12 cellular contexts compared by ENCODE assay signal in the genomic region with DNA sequence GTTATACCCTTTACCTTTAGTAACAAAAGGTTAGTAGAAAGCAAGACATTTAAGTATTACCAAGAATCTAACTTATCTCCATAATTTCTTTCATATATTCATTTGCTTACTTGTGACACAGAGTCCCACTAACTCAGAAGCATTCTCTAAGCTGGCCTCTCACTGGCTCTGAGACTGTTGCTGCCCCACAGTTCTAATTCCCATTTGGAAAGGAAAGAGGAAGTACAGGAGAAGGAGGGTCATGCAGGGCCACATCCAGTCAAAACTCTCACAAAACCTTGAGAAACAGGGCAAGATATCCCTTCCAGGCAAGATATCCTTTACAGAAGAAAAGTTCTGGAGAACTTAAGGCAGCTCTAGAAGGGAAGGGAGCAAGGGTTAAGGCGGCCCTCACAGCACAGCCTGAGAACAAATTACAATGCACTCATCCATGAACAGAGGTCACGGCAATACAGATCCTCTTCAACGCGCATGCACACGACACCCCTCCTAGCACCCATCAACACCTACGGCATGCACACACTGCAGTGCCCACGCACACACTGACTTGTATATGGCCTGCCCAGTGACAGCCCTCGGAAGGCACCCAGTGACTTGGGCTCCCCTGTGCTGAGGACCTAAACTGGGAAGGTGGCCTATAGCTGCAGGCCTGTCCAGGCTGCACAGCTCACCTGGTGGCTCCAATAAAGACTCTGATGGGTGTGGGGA. TPM values are rescaled to one million over a fixed set of nuclear protein-coding genes. Genes with fewer than 3 reads are reported as not detected.
DNase-seq lines count a peak whose midpoint lies in the region; ATAC-seq and TF ChIP-seq lines count a peak whose summit lies in the region.
"Had no signal": no experiment of that assay in that cellular context is flagged by ENCODE, and none has a peak within 500 bp of the region (broad histone marks: within the 10 kb centered on the region; RNA-seq: fewer than 3 reads in every experiment).

No MANE protein-coding gene starts in this region.

- no peak for TF ChIP-seq CTCF in smooth muscle cell (IDR thresholded peaks at IDR 0.05; ENCODE audit: borderline replicate concordance, insufficient read depth, poor library complexity, severe bottlenecking)
- no peak for TF ChIP-seq CTCF in A673 (conservative IDR thresholded peaks at IDR 0.05; ENCODE audit: low read depth, low read length)

- H3K4me3 ChIP-seq in smooth muscle cell (no peak overlapping the region), A673 (ENCODE audit: low read depth, low read length, poor library complexity, severe bottlenecking) (no peak overlapping the region)
- H3K4me3 ChIP-seq: cardiac muscle cell, gastroesophageal sphincter, uterus had no signal

- CTCF ChIA-PET in A673 (lab: Charles Lee) = no interaction called here

- H3K27me3 ChIP-seq in smooth muscle cell (ENCODE audit: low read depth) (no peaks in the 10 kb centered on the region), A673 (replicated peaks; ENCODE audit: insufficient read depth, low read depth, low read length, poor library complexity) (no peaks in the 10 kb centered on the region)
- H3K27me3 ChIP-seq: cardiac muscle cell, gastroesophageal sphincter, uterus had no signal

- WGBS in smooth muscle cell (ENCODE audit: low lambda C conversion rate) = 89% methylated on average over 8 of the region's 8 CpGs

- H3K27ac ChIP-seq in smooth muscle cell (ENCODE audit: low read depth) = no peak overlapping the region
- H3K27ac ChIP-seq in A673 (ENCODE audit: low read depth, low read length, poor library complexity, severe bottlenecking) = no peak overlapping the region
- H3K27ac ChIP-seq: cardiac muscle cell, gastroesophageal sphincter, uterus had no signal

- DNase-seq in germinal center (ENCODE audit: low spot score) (peak; percentile 54), NCI-H1092 treated with DMSO at 0.1 percent for 48 hours (lab: John Stamatoyannopoulos, UW) (no peak), NCI-H1436 (lab: John Stamatoyannopoulos, UW) (no peak), smooth muscle cell (lab: John Stamatoyannopoulos, UW; ENCODE audit: unreplicated experiment) (no peak), A673 (ENCODE audit: low spot score) (no peak)
- DNase-seq: NCI-H1694, uterus had no signal

- H3K36me3 ChIP-seq in smooth muscle cell (ENCODE audit: low read depth) = peaks cover 9% of the 10 kb centered on the region
- H3K36me3 ChIP-seq in A673 (ENCODE audit: insufficient read depth, low read length, poor library complexity, severe bottlenecking) = no peaks in the 10 kb centered on the region
- H3K36me3 ChIP-seq: uterus had no signal

- H3K4me2 ChIP-seq in smooth muscle cell = no peak overlapping the region

- POLR2A ChIA-PET in A673 (lab: Charles Lee; ENCODE audit: low non-redundant PET) = no interaction called here

- H3K9ac ChIP-seq in smooth muscle cell (ENCODE audit: low read depth) = no peak overlapping the region

- no peaks in the 10 kb centered on the region for H4K20me1 ChIP-seq in smooth muscle cell (ENCODE audit: low read depth)

- no peaks in the 10 kb centered on the region for H3K79me2 ChIP-seq in smooth muscle cell (ENCODE audit: low read depth)

- ATAC-seq in GM18517 (IDR thresholded peaks at IDR 0.05; ENCODE audit: unreplicated experiment) (peak; percentile 72), GM21423 (IDR thresholded peaks at IDR 0.05; ENCODE audit: unreplicated experiment) (peak; percentile 74), HG03196 (IDR thresholded peaks at IDR 0.05; ENCODE audit: unreplicated experiment) (peak; percentile 70)
- ATAC-seq: gastroesophageal sphincter had no signal

- H2AFZ ChIP-seq in smooth muscle cell (ENCODE audit: low read depth) = no peak overlapping the region

- intact Hi-C loops in A673 (cut with micrococcal nuclease; ENCODE audit: unreplicated experiment) = no loop called here

- H3F3A ChIP-seq in smooth muscle cell (ENCODE audit: low read depth) = no peaks in the 10 kb centered on the region

- BruUV-seq in A673 (replicated peaks; lab: Mats Ljungman, UMichigan) = no TSS peak

- H3K9me3 ChIP-seq in smooth muscle cell (replicated peaks; ENCODE audit: low read depth) = no peaks in the 10 kb centered on the region
- H3K9me3 ChIP-seq in A673 (ENCODE audit: low read depth, low read length, poor library complexity, severe bottlenecking) = no peaks in the 10 kb centered on the region
- H3K9me3 ChIP-seq: gastroesophageal sphincter, uterus had no signal

- H3K4me1 ChIP-seq in smooth muscle cell (ENCODE audit: low read depth) (no peaks in the 10 kb centered on the region), A673 (ENCODE audit: insufficient read depth, low read length, poor library complexity, severe bottlenecking) (no peaks in the 10 kb centered on the region)
- H3K4me1 ChIP-seq: gastroesophageal sphincter, uterus had no signal

RNA-seq across cellular contexts. Expression of a gene that starts 13.0 kb away (rescaled TPM):
- 1.5 TPM in 2 replicates for total RNA-seq in smooth muscle cell
- polyA plus RNA-seq in smooth muscle cell = 0.26 and 0.69 TPM in 2 replicates
- 0.43 and 0.63 TPM in 2 replicates for total RNA-seq in A673 (2021)
